ENCODE assay signal across 1 cellular context in the genomic region with DNA sequence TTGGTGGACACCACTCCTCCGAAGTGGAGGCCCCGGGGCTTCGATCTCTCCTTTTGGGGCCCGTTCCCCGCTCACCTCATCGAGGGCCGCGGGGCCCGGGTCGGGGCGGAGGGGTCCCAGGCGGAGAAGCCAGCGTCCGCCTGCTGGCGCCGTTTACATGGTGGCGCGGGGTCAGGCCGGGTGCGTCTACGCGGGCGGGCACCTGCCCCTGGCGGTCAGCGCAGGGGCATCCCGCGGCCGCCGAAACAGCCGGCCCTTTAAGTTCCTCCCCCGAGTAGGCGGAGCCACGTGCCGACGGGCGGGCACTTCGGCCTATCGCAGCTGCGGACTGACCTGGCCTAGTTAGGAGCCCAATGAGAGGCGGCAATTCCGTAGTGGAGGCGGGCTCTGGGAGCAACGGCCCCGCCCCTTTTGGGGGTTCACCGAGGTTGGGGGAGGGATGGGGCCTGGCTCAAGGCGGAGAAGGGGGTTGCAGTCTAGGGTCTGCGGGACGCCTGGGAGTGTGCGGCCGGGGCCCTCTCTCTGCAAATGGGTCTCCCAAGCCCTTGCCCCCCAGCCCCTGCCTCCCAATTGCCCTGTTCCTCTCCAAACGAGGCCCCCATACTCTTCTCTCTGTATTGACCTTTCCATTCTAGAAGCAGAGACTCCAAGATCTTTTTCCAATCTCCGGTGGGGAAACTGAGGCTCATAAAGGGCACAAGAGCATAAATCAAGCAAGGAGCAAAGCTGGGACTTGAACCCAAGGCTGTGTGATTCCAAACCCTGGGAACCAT.
TF ChIP-seq lines count a peak whose summit lies in the region.

A gene with protein sequence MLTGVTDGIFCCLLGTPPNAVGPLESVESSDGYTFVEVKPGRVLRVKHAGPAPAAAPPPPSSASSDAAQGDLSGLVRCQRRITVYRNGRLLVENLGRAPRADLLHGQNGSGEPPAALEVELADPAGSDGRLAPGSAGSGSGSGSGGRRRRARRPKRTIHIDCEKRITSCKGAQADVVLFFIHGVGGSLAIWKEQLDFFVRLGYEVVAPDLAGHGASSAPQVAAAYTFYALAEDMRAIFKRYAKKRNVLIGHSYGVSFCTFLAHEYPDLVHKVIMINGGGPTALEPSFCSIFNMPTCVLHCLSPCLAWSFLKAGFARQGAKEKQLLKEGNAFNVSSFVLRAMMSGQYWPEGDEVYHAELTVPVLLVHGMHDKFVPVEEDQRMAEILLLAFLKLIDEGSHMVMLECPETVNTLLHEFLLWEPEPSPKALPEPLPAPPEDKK (minus strand): TSS at position 259 of the 773 bp plus-strand sequence. CDS start 1,809 bp downstream, outside the sequence.

TF ChIP-seq in HEK293, 187 proteins besides CTCF, POLR2A, EP300 and RAD21 (continued from another document):
- TF ChIP-seq HIC1 (tag by site-specific recombination; IDR thresholded peaks at IDR 0.05) (peak; percentile 66), ZNF830 (tag by site-specific recombination; IDR thresholded peaks at IDR 0.05; ENCODE audit: low read depth) (no peak), ZSCAN18 (tag by site-specific recombination; IDR thresholded peaks at IDR 0.05) (no peak), ZNF600 (tag by site-specific recombination; IDR thresholded peaks at IDR 0.05) (no peak), ZXDB (tag by site-specific recombination; IDR thresholded peaks at IDR 0.05) (peak; percentile 100), ZNF23 (tag by site-specific recombination; IDR thresholded peaks at IDR 0.05; ENCODE audit: borderline replicate concordance) (no peak), ZNF48 (tag by site-specific recombination; IDR thresholded peaks at IDR 0.05) (no peak), ZNF561 (tag by site-specific recombination; IDR thresholded peaks at IDR 0.05; ENCODE audit: borderline replicate concordance) (peak; percentile 79; the same call in 1 of the 2 replicates), ZBTB7A (tag by site-specific recombination; IDR thresholded peaks at IDR 0.05; ENCODE audit: low read depth) (0 out of 2 replicates have a peak, but pooled peaks have one; percentile 71), ZNF341 (tag by site-specific recombination; IDR thresholded peaks at IDR 0.05; ENCODE audit: low read depth) (peak; percentile 86), ZBTB21 (tag by site-specific recombination; IDR thresholded peaks at IDR 0.05) (no peak), ZEB2 (tag by site-specific recombination; IDR thresholded peaks at IDR 0.05) (no peak; the same call in 1 of the 2 replicates), ZNF391 (tag by site-specific recombination; IDR thresholded peaks at IDR 0.05; ENCODE audit: borderline replicate concordance, low read depth) (no peak), SP3 (tag by site-specific recombination; IDR thresholded peaks at IDR 0.05) (peak; percentile 94), ZNF626 (tag by site-specific recombination; IDR thresholded peaks at IDR 0.05) (no peak), KLF9 (tag by site-specific recombination; IDR thresholded peaks at IDR 0.05; ENCODE audit: low read depth) (peak; percentile 50), SALL2 (tag by site-specific recombination; IDR thresholded peaks at IDR 0.05; ENCODE audit: borderline replicate concordance) (no peak), SP7 (tag by site-specific recombination; IDR thresholded peaks at IDR 0.05) (no peak), EGR2 (tag by site-specific recombination; IDR thresholded peaks at IDR 0.05; ENCODE audit: low read depth) (0 out of 2 replicates have a peak, but pooled peaks have one; percentile 29), ZNF335 (tag by site-specific recombination; conservative IDR thresholded peaks at IDR 0.05) (peak; percentile 71), ZBTB20 (tag by site-specific recombination; IDR thresholded peaks at IDR 0.05) (0 out of 2 replicates have a peak, but pooled peaks have one; percentile 17), ZNF398 (tag by site-specific recombination; IDR thresholded peaks at IDR 0.05) (no peak), PBX3 (CRISPR knock-in tag; IDR thresholded peaks at IDR 0.05) (peak; percentile 98), ZIC2 (tag by site-specific recombination; IDR thresholded peaks at IDR 0.05) (peak; percentile 37; the same call in 1 of the 2 replicates), ZNF660 (tag by site-specific recombination; IDR thresholded peaks at IDR 0.05) (0 out of 2 replicates have a peak, but pooled peaks have one; percentile 29), ZNF223 (tag by site-specific recombination; IDR thresholded peaks at IDR 0.05) (no peak), ZFHX2 (tag by site-specific recombination; conservative IDR thresholded peaks at IDR 0.05) (peak; percentile 18; the same call in 1 of the 2 replicates), ZSCAN30 (tag by site-specific recombination; IDR thresholded peaks at IDR 0.05) (peak; percentile 56; the same call in 1 of the 2 replicates)
- TF ChIP-seq, protein P1, sequence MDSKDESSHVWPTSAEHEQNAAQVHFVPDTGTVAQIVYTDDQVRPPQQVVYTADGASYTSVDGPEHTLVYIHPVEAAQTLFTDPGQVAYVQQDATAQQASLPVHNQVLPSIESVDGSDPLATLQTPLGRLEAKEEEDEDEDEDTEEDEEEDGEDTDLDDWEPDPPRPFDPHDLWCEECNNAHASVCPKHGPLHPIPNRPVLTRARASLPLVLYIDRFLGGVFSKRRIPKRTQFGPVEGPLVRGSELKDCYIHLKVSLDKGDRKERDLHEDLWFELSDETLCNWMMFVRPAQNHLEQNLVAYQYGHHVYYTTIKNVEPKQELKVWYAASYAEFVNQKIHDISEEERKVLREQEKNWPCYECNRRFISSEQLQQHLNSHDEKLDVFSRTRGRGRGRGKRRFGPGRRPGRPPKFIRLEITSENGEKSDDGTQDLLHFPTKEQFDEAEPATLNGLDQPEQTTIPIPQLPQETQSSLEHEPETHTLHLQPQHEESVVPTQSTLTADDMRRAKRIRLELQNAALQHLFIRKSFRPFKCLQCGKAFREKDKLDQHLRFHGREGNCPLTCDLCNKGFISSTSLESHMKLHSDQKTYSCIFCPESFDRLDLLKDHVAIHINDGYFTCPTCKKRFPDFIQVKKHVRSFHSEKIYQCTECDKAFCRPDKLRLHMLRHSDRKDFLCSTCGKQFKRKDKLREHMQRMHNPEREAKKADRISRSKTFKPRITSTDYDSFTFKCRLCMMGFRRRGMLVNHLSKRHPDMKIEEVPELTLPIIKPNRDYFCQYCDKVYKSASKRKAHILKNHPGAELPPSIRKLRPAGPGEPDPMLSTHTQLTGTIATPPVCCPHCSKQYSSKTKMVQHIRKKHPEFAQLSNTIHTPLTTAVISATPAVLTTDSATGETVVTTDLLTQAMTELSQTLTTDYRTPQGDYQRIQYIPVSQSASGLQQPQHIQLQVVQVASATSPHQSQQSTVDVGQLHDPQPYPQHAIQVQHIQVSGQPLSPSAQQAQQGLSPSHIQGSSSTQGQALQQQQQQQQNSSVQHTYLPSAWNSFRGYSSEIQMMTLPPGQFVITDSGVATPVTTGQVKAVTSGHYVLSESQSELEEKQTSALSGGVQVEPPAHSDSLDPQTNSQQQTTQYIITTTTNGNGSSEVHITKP (tag by site-specific recombination; IDR thresholded peaks at IDR 0.05): peak; percentile 80
- TF ChIP-seq, protein P2, sequence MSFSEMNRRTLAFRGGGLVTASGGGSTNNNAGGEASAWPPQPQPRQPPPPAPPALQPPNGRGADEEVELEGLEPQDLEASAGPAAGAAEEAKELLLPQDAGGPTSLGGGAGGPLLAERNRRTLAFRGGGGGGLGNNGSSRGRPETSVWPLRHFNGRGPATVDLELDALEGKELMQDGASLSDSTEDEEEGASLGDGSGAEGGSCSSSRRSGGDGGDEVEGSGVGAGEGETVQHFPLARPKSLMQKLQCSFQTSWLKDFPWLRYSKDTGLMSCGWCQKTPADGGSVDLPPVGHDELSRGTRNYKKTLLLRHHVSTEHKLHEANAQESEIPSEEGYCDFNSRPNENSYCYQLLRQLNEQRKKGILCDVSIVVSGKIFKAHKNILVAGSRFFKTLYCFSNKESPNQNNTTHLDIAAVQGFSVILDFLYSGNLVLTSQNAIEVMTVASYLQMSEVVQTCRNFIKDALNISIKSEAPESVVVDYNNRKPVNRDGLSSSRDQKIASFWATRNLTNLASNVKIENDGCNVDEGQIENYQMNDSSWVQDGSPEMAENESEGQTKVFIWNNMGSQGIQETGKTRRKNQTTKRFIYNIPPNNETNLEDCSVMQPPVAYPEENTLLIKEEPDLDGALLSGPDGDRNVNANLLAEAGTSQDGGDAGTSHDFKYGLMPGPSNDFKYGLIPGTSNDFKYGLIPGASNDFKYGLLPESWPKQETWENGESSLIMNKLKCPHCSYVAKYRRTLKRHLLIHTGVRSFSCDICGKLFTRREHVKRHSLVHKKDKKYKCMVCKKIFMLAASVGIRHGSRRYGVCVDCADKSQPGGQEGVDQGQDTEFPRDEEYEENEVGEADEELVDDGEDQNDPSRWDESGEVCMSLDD (tag by site-specific recombination; IDR thresholded peaks at IDR 0.05): peak; percentile 81
- TF ChIP-seq, protein P3, sequence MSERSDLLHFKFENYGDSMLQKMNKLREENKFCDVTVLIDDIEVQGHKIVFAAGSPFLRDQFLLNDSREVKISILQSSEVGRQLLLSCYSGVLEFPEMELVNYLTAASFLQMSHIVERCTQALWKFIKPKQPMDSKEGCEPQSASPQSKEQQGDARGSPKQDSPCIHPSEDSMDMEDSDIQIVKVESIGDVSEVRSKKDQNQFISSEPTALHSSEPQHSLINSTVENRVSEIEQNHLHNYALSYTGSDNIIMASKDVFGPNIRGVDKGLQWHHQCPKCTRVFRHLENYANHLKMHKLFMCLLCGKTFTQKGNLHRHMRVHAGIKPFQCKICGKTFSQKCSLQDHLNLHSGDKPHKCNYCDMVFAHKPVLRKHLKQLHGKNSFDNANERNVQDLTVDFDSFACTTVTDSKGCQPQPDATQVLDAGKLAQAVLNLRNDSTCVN (tag by site-specific recombination; optimal IDR thresholded peaks at IDR 0.05): peak; percentile 64
